In the genomic region with DNA sequence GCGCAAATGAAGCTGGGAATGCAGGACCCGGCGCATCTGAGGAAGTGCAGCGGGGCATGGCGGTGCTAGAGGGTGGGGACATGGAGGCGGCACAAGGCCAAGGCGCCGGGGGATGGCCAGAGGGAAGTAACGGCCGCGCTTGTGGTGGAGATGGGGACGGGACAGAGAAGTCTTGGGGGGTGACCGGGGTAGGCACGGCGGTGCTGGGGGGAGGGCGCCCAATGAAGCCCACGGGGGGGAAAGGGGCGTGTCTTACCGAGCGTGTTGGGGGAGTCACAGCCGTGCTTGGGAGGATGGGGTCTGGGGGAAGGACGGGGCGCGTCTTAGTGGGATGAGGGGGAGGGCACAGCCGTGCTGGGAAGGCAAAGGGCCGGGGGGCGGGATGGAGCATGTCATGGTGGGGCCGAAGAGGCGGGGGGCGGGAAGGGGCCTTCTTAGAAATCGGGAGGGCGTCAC, we compare ENCODE assay signal across 8 cellular contexts. TPM values are rescaled to one million over a fixed set of nuclear protein-coding genes. Genes with fewer than 3 reads are reported as not detected.
DNase-seq lines count a peak whose midpoint lies in the region; ATAC-seq and TF ChIP-seq lines count a peak whose summit lies in the region.

No MANE protein-coding gene starts in this region.

- peaks cover 2% of the 10 kb centered on the region for H3K27me3 Mint-ChIP-seq in HFFc6 (ENCODE audit: insufficient read depth)

- in situ Hi-C loops in astrocyte of the spinal cord (cut with HindIII; ENCODE audit: low sequenced_read_pairs): no loop called here

- no peak for DNase-seq in HFFc6
- no peak for DNase-seq in astrocyte of the spinal cord (ENCODE audit: low read depth, low spot score)
- no peak for DNase-seq in germinal center (ENCODE audit: low spot score)
- no peak for DNase-seq in cerebellar nuclear complex (lab: John Stamatoyannopoulos, UW)

- H3K4me3 ChIP-seq in astrocyte of the spinal cord (ENCODE audit: low read depth, low read length) (peak overlapping the region; percentile 67), iPS-20b (ENCODE audit: low read length) (peak overlapping the region; percentile 64; the same call in 1 of the 2 replicates), skeletal muscle tissue (ENCODE audit: low read length in 3 of 3) (peak overlapping the region in 1 of 3 donors; percentile 27)

- H3K27ac ChIP-seq in iPS-20b (ENCODE audit: low read length) (no peak overlapping the region), skeletal muscle tissue (ENCODE audit: low read depth, low read length) (peak overlapping the region; percentile 86)

- H3K36me3 ChIP-seq in iPS-20b (ENCODE audit: insufficient read depth, low read depth, low read length) (no peaks in the 10 kb centered on the region), skeletal muscle tissue (ENCODE audit: control insufficient read depth in 3 of 3, insufficient read depth in 3 of 3, low read length in 3 of 3) (no peaks in the 10 kb centered on the region)

- H3K9ac ChIP-seq in iPS-20b (ENCODE audit: low read depth, low read length): peak overlapping the region; percentile 80; the same call in 1 of the 2 replicates
- no peak overlapping the region for H3K9ac ChIP-seq in skeletal muscle tissue (ENCODE audit: low read depth in 1 of 3, low read length in 3 of 3)

- TF ChIP-seq CTCF in HFFc6 (IDR thresholded peaks at IDR 0.05) (no peak), astrocyte of the spinal cord (IDR thresholded peaks at IDR 0.05; ENCODE audit: low read depth, low read length) (no peak)

- peak overlapping the region; percentile 79 for H3K27ac Mint-ChIP-seq in HFFc6

- ATAC-seq in HG02884 (IDR thresholded peaks at IDR 0.05; ENCODE audit: unreplicated experiment) (no peak), HG02610 (IDR thresholded peaks at IDR 0.05; ENCODE audit: unreplicated experiment) (no peak)

- H3K4me1 Mint-ChIP-seq in HFFc6 (ENCODE audit: low read depth): no peaks in the 10 kb centered on the region; the same call in 1 of the 2 replicates

- H3K4me1 ChIP-seq in iPS-20b (ENCODE audit: insufficient read depth, low read length) (peaks cover 7% of the 10 kb centered on the region; the same call in 1 of the 2 replicates), skeletal muscle tissue (ENCODE audit: control insufficient read depth in 3 of 3, insufficient read depth in 3 of 3, low read length in 3 of 3) (no peaks in the 10 kb centered on the region)

- H3K4me3 Mint-ChIP-seq in HFFc6: peak overlapping the region; percentile 87

- H3K27me3 ChIP-seq in iPS-20b (ENCODE audit: insufficient read depth, low read length): no peaks in the 10 kb centered on the region
- H3K27me3 ChIP-seq in skeletal muscle tissue (ENCODE audit: control insufficient read depth in 3 of 3, insufficient read depth in 3 of 3, low read length in 3 of 3): no peaks in the 10 kb centered on the region

- H3K9me3 ChIP-seq in iPS-20b (ENCODE audit: insufficient read depth, low read depth, low read length): no peaks in the 10 kb centered on the region
- H3K9me3 ChIP-seq in skeletal muscle tissue (ENCODE audit: control insufficient read depth in 3 of 3, low read length in 3 of 3): no peaks in the 10 kb centered on the region

- no peaks in the 10 kb centered on the region; the same call in 1 of the 2 replicates for H3K36me3 Mint-ChIP-seq in HFFc6 (ENCODE audit: low read depth)

- no peaks in the 10 kb centered on the region for H3K9me3 Mint-ChIP-seq in HFFc6

RNA-seq across cellular contexts. Expression of a gene that starts 1.0 kb away (rescaled TPM):
- 10 to 100 TPM in 3 of 6 experiments, 1 to 10 TPM in 3; 8.3 to 13.4 (median 10.4) TPM for total RNA-seq in HFFc6 (2021; fragmentation: NEBNext Ultra II Directional; extraction: Animal tissue kit (Norgen Biotek cat#: 25700))
- 11.0 TPM for total RNA-seq in skeletal muscle tissue
